ENCODE assay signal across 27 cellular contexts in genomic region chr14:99931308-99931707, GRCh38.
"Had no signal": no experiment of that assay in that cellular context is flagged by ENCODE, and none has a peak within 500 bp of the region (broad histone marks: within the 10 kb centered on the region; RNA-seq: fewer than 3 reads in every experiment).

No MANE protein-coding gene starts in this region.

- H3K9me3 ChIP-seq: Peyer's patch had no signal

- H3K36me3 ChIP-seq: brain microvascular endothelial cell, cardiac muscle cell, Peyer's patch had no signal

- H3K4me1 ChIP-seq: Peyer's patch had no signal

- H3K27me3 ChIP-seq: brain microvascular endothelial cell, cardiac muscle cell, Peyer's patch had no signal

- H3K4me1 Mint-ChIP-seq: activated CD4-positive, alpha-beta T cell treated with anti-CD3 and anti-CD28 coated beads, Interleukin-2, amount 10 ng/mL, durations not matched to agents 7 days and 5 days; activated naive CD4-positive, alpha-beta T cell treated with anti-CD3 and anti-CD28 coated beads, Interleukin-2, amount 10 ng/mL, durations not matched to agents 7 days and 5 days had no signal

- H3K27ac Mint-ChIP-seq: activated CD4-positive, alpha-beta T cell treated with anti-CD3 and anti-CD28 coated beads, Interleukin-2, amount 10 ng/mL, durations not matched to agents 7 days and 5 days; activated naive CD4-positive, alpha-beta T cell treated with anti-CD3 and anti-CD28 coated beads, Interleukin-2, amount 10 ng/mL, durations not matched to agents 7 days and 5 days; activated naive CD8-positive, alpha-beta T cell treated with anti-CD3 and anti-CD28 coated beads for 36 hours; activated T-helper 2 cell treated with anti-CD3 and anti-CD28 coated beads, Interferon-gamma antibody, Interleukin-2, Interleukin-4, amounts not matched to agents 10 μg/mL and 5 μg/mL and 100 μg/mL, durations not matched to agents 14 hours and 24 hours and 36 hours; T-helper 1 cell treated with Interleukin-12 subunit alpha and Interleukin-12 subunit beta and Interleukin-4 antibody, amounts not matched to agents 30 μg/mL and 1 μg/mL, for 36 hours had no signal

- H3K36me3 Mint-ChIP-seq: activated CD4-positive, alpha-beta memory T cell treated with anti-CD3 and anti-CD28 coated beads for 36 hours; activated naive CD4-positive, alpha-beta T cell treated with anti-CD3 and anti-CD28 coated beads, Interleukin-2, amount 10 ng/mL, durations not matched to agents 7 days and 5 days; activated naive CD8-positive, alpha-beta T cell treated with anti-CD3 and anti-CD28 coated beads for 36 hours had no signal

- DNase-seq: activated CD4-positive, alpha-beta T cell treated with anti-CD3 and anti-CD28 coated beads, Interleukin-2, amount 10 ng/mL, durations not matched to agents 7 days and 5 days; activated CD4-positive, CD25-positive, alpha-beta regulatory T cell treated with anti-CD3 and anti-CD28 coated beads, Interleukin-2, amount 50 U/mL, for 72 hours; activated CD8-positive, alpha-beta memory T cell treated with anti-CD3 and anti-CD28 coated beads for 24 hours; activated gamma-delta T cell treated with Interleukin-2 at 50 U/mL for 16 hours; activated naive CD4-positive, alpha-beta T cell treated with anti-CD3 and anti-CD28 coated beads, Interleukin-2, amount 10 ng/mL, durations not matched to agents 7 days and 5 days; activated T-cell treated with anti-CD3 and anti-CD28 coated beads, Interleukin-2, amount 50 U/mL, for 4 hours; brain microvascular endothelial cell; Karpas-422; MM.1S; NCI-H1105 treated with DMSO at 0.1 percent for 48 hours; NCI-H1436 treated with DMSO at 0.1 percent for 48 hours; NCI-H187 treated with DMSO at 0.1 percent for 48 hours; NCI-H2081 treated with DMSO at 0.1 percent for 48 hours; NCI-H2171; NCI-H2227 treated with DMSO at 0.1 percent for 48 hours; NCI-H446 treated with DMSO at 0.1 percent for 48 hours; NCI-H524 treated with DMSO at 0.1 percent for 48 hours; NCI-H774; NK-92 treated with Interleukin-12 subunit alpha and Interleukin-12 subunit beta, amount 100 ng/mL, for 24 hours; Peyer's patch; SHP77 treated with DMSO at 0.1 percent for 48 hours had no signal

- H3K9me3 Mint-ChIP-seq: activated naive CD8-positive, alpha-beta T cell treated with anti-CD3 and anti-CD28 coated beads for 36 hours; activated T-cell treated with anti-CD3 and anti-CD28 coated beads, Interleukin-2, amount 50 U/mL, for 4 hours had no signal

- H3K4me3 Mint-ChIP-seq: activated CD4-positive, alpha-beta memory T cell treated with anti-CD3 and anti-CD28 coated beads for 36 hours; activated CD4-positive, alpha-beta T cell treated with anti-CD3 and anti-CD28 coated beads, Interleukin-2, amount 10 ng/mL, durations not matched to agents 7 days and 5 days; activated naive CD4-positive, alpha-beta T cell treated with anti-CD3 and anti-CD28 coated beads, Interleukin-2, amount 10 ng/mL, durations not matched to agents 7 days and 5 days; activated naive CD8-positive, alpha-beta T cell treated with anti-CD3 and anti-CD28 coated beads for 36 hours; activated T-cell treated with anti-CD3 and anti-CD28 coated beads, Interleukin-2, amount 50 U/mL, for 4 hours; T-helper 1 cell treated with Interleukin-12 subunit alpha and Interleukin-12 subunit beta and Interleukin-4 antibody, amounts not matched to agents 30 μg/mL and 1 μg/mL, for 36 hours had no signal

- H3K27me3 Mint-ChIP-seq: activated CD4-positive, alpha-beta memory T cell treated with anti-CD3 and anti-CD28 coated beads for 36 hours; activated CD4-positive, alpha-beta T cell treated with anti-CD3 and anti-CD28 coated beads, Interleukin-2, amount 10 ng/mL, durations not matched to agents 7 days and 5 days had no signal

- H3K27ac ChIP-seq: brain microvascular endothelial cell, cardiac muscle cell, Peyer's patch, RWPE1 had no signal

- H3K4me3 ChIP-seq: cardiac muscle cell, Peyer's patch had no signal
